1 cellular context compared by ENCODE assay signal in genomic region chr12:108838194-108839010, GRCh38.
TF ChIP-seq lines count a peak whose summit lies in the region.

No MANE protein-coding gene starts in this region.

TF ChIP-seq in K562, 482 proteins besides CTCF, POLR2A, EP300 and RAD21 (continued from another document and continues in another):
- TF ChIP-seq, protein P1, sequence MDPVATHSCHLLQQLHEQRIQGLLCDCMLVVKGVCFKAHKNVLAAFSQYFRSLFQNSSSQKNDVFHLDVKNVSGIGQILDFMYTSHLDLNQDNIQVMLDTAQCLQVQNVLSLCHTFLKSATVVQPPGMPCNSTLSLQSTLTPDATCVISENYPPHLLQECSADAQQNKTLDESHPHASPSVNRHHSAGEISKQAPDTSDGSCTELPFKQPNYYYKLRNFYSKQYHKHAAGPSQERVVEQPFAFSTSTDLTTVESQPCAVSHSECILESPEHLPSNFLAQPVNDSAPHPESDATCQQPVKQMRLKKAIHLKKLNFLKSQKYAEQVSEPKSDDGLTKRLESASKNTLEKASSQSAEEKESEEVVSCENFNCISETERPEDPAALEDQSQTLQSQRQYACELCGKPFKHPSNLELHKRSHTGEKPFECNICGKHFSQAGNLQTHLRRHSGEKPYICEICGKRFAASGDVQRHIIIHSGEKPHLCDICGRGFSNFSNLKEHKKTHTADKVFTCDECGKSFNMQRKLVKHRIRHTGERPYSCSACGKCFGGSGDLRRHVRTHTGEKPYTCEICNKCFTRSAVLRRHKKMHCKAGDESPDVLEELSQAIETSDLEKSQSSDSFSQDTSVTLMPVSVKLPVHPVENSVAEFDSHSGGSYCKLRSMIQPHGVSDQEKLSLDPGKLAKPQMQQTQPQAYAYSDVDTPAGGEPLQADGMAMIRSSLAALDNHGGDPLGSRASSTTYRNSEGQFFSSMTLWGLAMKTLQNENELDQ (CRISPR knock-in tag; IDR thresholded peaks at IDR 0.05; ENCODE audit: borderline replicate concordance): no peak
- TF ChIP-seq MED1 (CRISPR knock-in tag; IDR thresholded peaks at IDR 0.05; ENCODE audit: borderline replicate concordance) (no peak), ZBTB17 (CRISPR knock-in tag; IDR thresholded peaks at IDR 0.05) (peak; percentile 78), JUND (IDR thresholded peaks at IDR 0.05; ENCODE audit: borderline replicate concordance, low read depth, low read length) (peak; percentile 90), JUND (tag; IDR thresholded peaks at IDR 0.05; ENCODE audit: borderline replicate concordance, low read depth, low read length) (peak; percentile 82; the same call in 1 of the 3 replicates), HDAC2 (IDR thresholded peaks at IDR 0.05) (peak; percentile 74; the same call in 1 of the 2 replicates), MYNN (IDR thresholded peaks at IDR 0.05) (peak; percentile 97), MYNN (CRISPR knock-in tag; IDR thresholded peaks at IDR 0.05) (no peak), ZNF395 (CRISPR knock-in tag; IDR thresholded peaks at IDR 0.05) (peak; percentile 94), ZNF318 (IDR thresholded peaks at IDR 0.05; ENCODE audit: borderline replicate concordance in 1 of 2, low read depth in 1 of 2) (peak in 1 of 2 experiments; percentile 83; a peak in 1 of 4 replicates), ZNF232 (CRISPR knock-in tag; IDR thresholded peaks at IDR 0.05) (no peak), ZBTB9 (CRISPR knock-in tag; IDR thresholded peaks at IDR 0.05) (peak; percentile 92), YY1 (IDR thresholded peaks at IDR 0.05; ENCODE audit: borderline replicate concordance in 1 of 3, control insufficient read depth in 1 of 3, extremely low read depth in 1 of 3, insufficient read depth in 3 of 3, insufficient read length in 1 of 3, insufficient replicate concordance in 2 of 3, low read depth in 1 of 3, low read length in 2 of 3) (peak in 1 of 3 experiments; percentile 15), ZNF644 (tag; IDR thresholded peaks at IDR 0.05; ENCODE audit: low read depth) (peak; percentile 42; the same call in 1 of the 2 replicates), E2F8 (IDR thresholded peaks at IDR 0.05; ENCODE audit: low read depth, partially characterized antibody) (no peak), NFE2 (IDR thresholded peaks at IDR 0.05; ENCODE audit: low read depth) (peak; percentile 98), FOXA3 (CRISPR knock-in tag; conservative IDR thresholded peaks at IDR 0.05 in 1 of 2, IDR thresholded peaks at IDR 0.05 in 1 of 2) (0 out of 4 replicates have a peak, but pooled peaks of 1 of the 2 experiments have one; percentile 29), NCOR1 (IDR thresholded peaks at IDR 0.05) (peak; percentile 46), MTA3 (IDR thresholded peaks at IDR 0.05; ENCODE audit: borderline replicate concordance) (peak; percentile 81), E2F6 (IDR thresholded peaks at IDR 0.05; ENCODE audit: borderline replicate concordance in 1 of 2, extremely low read depth in 1 of 2, insufficient read depth in 1 of 2, insufficient read length in 1 of 2, low read depth in 1 of 2, low read length in 1 of 2, poor library complexity in 1 of 2, severe bottlenecking in 1 of 2) (peak; percentile 64 to 80), HDAC1 (IDR thresholded peaks at IDR 0.05) (peak in 1 of 2 experiments; percentile 74; a peak in 1 of 4 replicates), NCOA6 (IDR thresholded peaks at IDR 0.05) (no peak), PTTG1 (tag; IDR thresholded peaks at IDR 0.05; ENCODE audit: low read depth) (no peak), DMBX1 (CRISPR knock-in tag; IDR thresholded peaks at IDR 0.05; ENCODE audit: borderline replicate concordance) (peak; percentile 97), NCOA1 (IDR thresholded peaks at IDR 0.05; ENCODE audit: low read depth) (0 out of 2 replicates have a peak, but pooled peaks have one; percentile 14), C11orf30 (IDR thresholded peaks at IDR 0.05; ENCODE audit: low read depth) (peak; percentile 87), GTF2F1 (IDR thresholded peaks at IDR 0.05; ENCODE audit: low read depth, low read length) (no peak), PPARD (CRISPR knock-in tag; IDR thresholded peaks at IDR 0.05) (no peak), PHF21A (IDR thresholded peaks at IDR 0.05; ENCODE audit: borderline replicate concordance, low read depth) (0 out of 2 replicates have a peak, but pooled peaks have one; percentile 13), CREB1 (IDR thresholded peaks at IDR 0.05) (peak; percentile 45; the same call in 1 of the 2 replicates), CREB1 (CRISPR knock-in tag; IDR thresholded peaks at IDR 0.05) (no peak), MAFK (IDR thresholded peaks at IDR 0.05; ENCODE audit: low read length) (peak; percentile 84), ZNF766 (CRISPR knock-in tag; conservative IDR thresholded peaks at IDR 0.05) (0 out of 2 replicates have a peak, but pooled peaks have one; percentile 31), SMARCE1 (IDR thresholded peaks at IDR 0.05) (peak; percentile 91)
- TF ChIP-seq, protein P2, sequence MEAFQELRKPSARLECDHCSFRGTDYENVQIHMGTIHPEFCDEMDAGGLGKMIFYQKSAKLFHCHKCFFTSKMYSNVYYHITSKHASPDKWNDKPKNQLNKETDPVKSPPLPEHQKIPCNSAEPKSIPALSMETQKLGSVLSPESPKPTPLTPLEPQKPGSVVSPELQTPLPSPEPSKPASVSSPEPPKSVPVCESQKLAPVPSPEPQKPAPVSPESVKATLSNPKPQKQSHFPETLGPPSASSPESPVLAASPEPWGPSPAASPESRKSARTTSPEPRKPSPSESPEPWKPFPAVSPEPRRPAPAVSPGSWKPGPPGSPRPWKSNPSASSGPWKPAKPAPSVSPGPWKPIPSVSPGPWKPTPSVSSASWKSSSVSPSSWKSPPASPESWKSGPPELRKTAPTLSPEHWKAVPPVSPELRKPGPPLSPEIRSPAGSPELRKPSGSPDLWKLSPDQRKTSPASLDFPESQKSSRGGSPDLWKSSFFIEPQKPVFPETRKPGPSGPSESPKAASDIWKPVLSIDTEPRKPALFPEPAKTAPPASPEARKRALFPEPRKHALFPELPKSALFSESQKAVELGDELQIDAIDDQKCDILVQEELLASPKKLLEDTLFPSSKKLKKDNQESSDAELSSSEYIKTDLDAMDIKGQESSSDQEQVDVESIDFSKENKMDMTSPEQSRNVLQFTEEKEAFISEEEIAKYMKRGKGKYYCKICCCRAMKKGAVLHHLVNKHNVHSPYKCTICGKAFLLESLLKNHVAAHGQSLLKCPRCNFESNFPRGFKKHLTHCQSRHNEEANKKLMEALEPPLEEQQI (IDR thresholded peaks at IDR 0.05): no peak
- TF ChIP-seq, protein P3, sequence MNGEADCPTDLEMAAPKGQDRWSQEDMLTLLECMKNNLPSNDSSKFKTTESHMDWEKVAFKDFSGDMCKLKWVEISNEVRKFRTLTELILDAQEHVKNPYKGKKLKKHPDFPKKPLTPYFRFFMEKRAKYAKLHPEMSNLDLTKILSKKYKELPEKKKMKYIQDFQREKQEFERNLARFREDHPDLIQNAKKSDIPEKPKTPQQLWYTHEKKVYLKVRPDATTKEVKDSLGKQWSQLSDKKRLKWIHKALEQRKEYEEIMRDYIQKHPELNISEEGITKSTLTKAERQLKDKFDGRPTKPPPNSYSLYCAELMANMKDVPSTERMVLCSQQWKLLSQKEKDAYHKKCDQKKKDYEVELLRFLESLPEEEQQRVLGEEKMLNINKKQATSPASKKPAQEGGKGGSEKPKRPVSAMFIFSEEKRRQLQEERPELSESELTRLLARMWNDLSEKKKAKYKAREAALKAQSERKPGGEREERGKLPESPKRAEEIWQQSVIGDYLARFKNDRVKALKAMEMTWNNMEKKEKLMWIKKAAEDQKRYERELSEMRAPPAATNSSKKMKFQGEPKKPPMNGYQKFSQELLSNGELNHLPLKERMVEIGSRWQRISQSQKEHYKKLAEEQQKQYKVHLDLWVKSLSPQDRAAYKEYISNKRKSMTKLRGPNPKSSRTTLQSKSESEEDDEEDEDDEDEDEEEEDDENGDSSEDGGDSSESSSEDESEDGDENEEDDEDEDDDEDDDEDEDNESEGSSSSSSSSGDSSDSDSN (IDR thresholded peaks at IDR 0.05; ENCODE audit: borderline replicate concordance in 1 of 2, low read depth in 2 of 2, low read length in 2 of 2): peak in 1 of 2 experiments; percentile 38; a peak in 1 of 4 replicates
